Comparison of ENCODE assay signal across 18 cellular contexts in the genomic region with DNA sequence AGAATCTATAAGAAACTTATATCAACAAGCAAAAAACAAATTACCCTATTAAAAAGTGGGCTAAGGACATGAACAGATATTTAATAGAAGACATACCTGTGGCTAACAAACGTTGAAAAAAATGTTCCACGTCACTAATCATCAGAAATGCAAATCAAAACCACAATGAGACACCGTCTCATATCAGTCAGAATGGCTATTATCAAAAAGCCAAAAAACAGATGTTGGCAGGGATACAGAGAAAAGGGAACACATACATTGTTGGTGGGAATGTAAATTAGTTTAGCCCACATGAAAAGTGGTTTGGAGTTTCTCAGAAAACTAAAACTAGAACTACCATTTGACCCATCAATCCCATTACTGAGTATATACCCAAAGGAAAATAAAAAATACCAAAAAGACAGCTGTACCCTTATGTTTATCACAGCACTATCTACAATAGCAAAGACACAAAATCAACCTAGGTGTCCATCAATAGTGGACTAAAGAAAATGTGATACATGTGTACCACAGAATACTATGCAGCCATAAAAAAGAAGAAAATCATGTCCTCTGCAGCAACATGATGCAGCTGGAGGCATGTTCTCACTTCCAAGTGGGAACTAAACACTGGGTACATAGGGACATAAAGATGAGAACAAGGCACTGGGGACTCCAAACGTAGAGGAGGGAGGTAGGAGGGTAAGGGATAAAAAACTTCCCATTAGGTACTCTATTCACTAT.
DNase-seq lines count a peak whose midpoint lies in the region; ATAC-seq and TF ChIP-seq lines count a peak whose summit lies in the region.
"Had no signal": no experiment of that assay in that cellular context is flagged by ENCODE, and none has a peak within 500 bp of the region (broad histone marks: within the 10 kb centered on the region; RNA-seq: fewer than 3 reads in every experiment).

No MANE protein-coding gene starts in this region.

- intact Hi-C loops in activated CD8-positive, alpha-beta T cell treated with anti-CD3 and anti-CD28 coated beads for 36 hours (cut with micrococcal nuclease), result no loop called here
- intact Hi-C loops in body of pancreas (cut with DNase I), result no loop called here

- H3K9me3 Mint-ChIP-seq in activated CD8-positive, alpha-beta T cell treated with anti-CD3 and anti-CD28 coated beads for 36 hours, result peaks cover 2% of the 10 kb centered on the region
- H3K9me3 Mint-ChIP-seq: CD8-positive, alpha-beta memory T cell had no signal

- no peak for DNase-seq in activated CD4-positive, CD25-positive, alpha-beta regulatory T cell treated with anti-CD3 and anti-CD28 coated beads, Interleukin-2, amount 50 U/mL, for 72 hours
- peak; percentile 55 for DNase-seq in NCI-H526 treated with DMSO at 0.1 percent for 48 hours (lab: John Stamatoyannopoulos, UW)
- DNase-seq in activated CD8-positive, alpha-beta T cell treated with anti-CD3 and anti-CD28 coated beads for 36 hours, result no peak
- DNase-seq in substantia nigra (lab: John Stamatoyannopoulos, UW), result no peak
- DNase-seq in T-helper 2 cell, result no peak
- DNase-seq in body of pancreas, result no peak
- DNase-seq: amniotic stem cell; CD8-positive, alpha-beta memory T cell; GF-D8; H7; mesenchymal stem cell; NCI-H2081 treated with DMSO at 0.1 percent for 48 hours; testis had no signal

- no peaks in the 10 kb centered on the region for H3K9me3 ChIP-seq in body of pancreas
- H3K9me3 ChIP-seq: testis had no signal

- no peak for TF ChIP-seq CTCF in activated CD8-positive, alpha-beta T cell treated with anti-CD3 and anti-CD28 coated beads for 36 hours (IDR thresholded peaks at IDR 0.05)
- TF ChIP-seq CTCF in body of pancreas (IDR thresholded peaks at IDR 0.05), result no peak

- H3K4me3 Mint-ChIP-seq in activated CD8-positive, alpha-beta T cell treated with anti-CD3 and anti-CD28 coated beads for 36 hours, result no peak overlapping the region
- H3K4me3 Mint-ChIP-seq: CD8-positive, alpha-beta memory T cell; dendritic cell treated with granulocyte-macrophage colony-stimulating factor and Interleukin-4, amounts not matched to agents 40 ng/mL and 50 ng/mL, for 4 days had no signal

- H3K4me1 ChIP-seq in body of pancreas, result no peaks in the 10 kb centered on the region
- H3K4me1 ChIP-seq: testis had no signal

- ATAC-seq in activated CD4-positive, CD25-positive, alpha-beta regulatory T cell treated with anti-CD3 and anti-CD28 coated beads, Interleukin-2, amount 50 U/mL, for 24 hours, result peak; percentile 21 to 69
- ATAC-seq in HG02981 (IDR thresholded peaks at IDR 0.05; ENCODE audit: unreplicated experiment) (peak; percentile 68), body of pancreas (no peak)
- no peak for ATAC-seq in activated CD8-positive, alpha-beta T cell treated with anti-CD3 and anti-CD28 coated beads for 36 hours

- WGBS in body of pancreas, 2 donors, result 75 to 82% methylated on average over 4 of the region's 4 CpGs

- H3K27ac ChIP-seq in substantia nigra (ENCODE audit: low read depth, low read length, poor library complexity, severe bottlenecking) (no peak overlapping the region), body of pancreas (no peak overlapping the region)
- H3K27ac ChIP-seq: 22Rv1, testis had no signal

- no peaks in the 10 kb centered on the region for H3K27me3 ChIP-seq in body of pancreas
- H3K27me3 ChIP-seq: testis had no signal

- H3K36me3 ChIP-seq in body of pancreas (replicated peaks in 1 of 2; ENCODE audit: insufficient read depth in 1 of 2, low read depth in 2 of 2), result no peaks in the 10 kb centered on the region

- H3K27ac Mint-ChIP-seq in activated CD8-positive, alpha-beta T cell treated with anti-CD3 and anti-CD28 coated beads for 36 hours, result no peak overlapping the region
- H3K27ac Mint-ChIP-seq: dendritic cell treated with granulocyte-macrophage colony-stimulating factor and Interleukin-4, amounts not matched to agents 40 ng/mL and 50 ng/mL, for 4 days had no signal

- POLR2A ChIA-PET in activated CD8-positive, alpha-beta T cell treated with anti-CD3 and anti-CD28 coated beads for 36 hours (lab: Charles Lee), result no interaction called here

- H3K4me1 Mint-ChIP-seq in activated CD8-positive, alpha-beta T cell treated with anti-CD3 and anti-CD28 coated beads for 36 hours (ENCODE audit: low read depth), result peaks cover 23% of the 10 kb centered on the region

- CTCF ChIA-PET in activated CD8-positive, alpha-beta T cell treated with anti-CD3 and anti-CD28 coated beads for 36 hours (lab: Charles Lee), result interaction anchor here (1.5 kb wide), 1 partner anchor 25 kb away, joined by 3 read pairs; no protein-coding TSS in a partner anchor

- no peak for TF ChIP-seq POLR2A in body of pancreas (IDR thresholded peaks at IDR 0.05)

- no peaks in the 10 kb centered on the region for H3K27me3 Mint-ChIP-seq in activated CD8-positive, alpha-beta T cell treated with anti-CD3 and anti-CD28 coated beads for 36 hours
- H3K27me3 Mint-ChIP-seq: CD8-positive, alpha-beta memory T cell; dendritic cell treated with granulocyte-macrophage colony-stimulating factor and Interleukin-4, amounts not matched to agents 40 ng/mL and 50 ng/mL, for 4 days had no signal

- no peak overlapping the region for H3K4me3 ChIP-seq in body of pancreas
- H3K4me3 ChIP-seq: smooth muscle cell, testis had no signal

- peaks cover 10% of the 10 kb centered on the region for H3K36me3 Mint-ChIP-seq in activated CD8-positive, alpha-beta T cell treated with anti-CD3 and anti-CD28 coated beads for 36 hours (ENCODE audit: low read depth)

Comparison
In these comparisons a context has a peak if more than half of its experiments do, and no peak if none do; other contexts are left out.
1. ATAC-seq: peak in activated CD4-positive, CD25-positive, alpha-beta regulatory T cell treated with anti-CD3 and anti-CD28 coated beads, Interleukin-2, amount 50 U/mL, for 24 hours (2 of 2) and HG02981 (single experiment); none in activated CD8-positive, alpha-beta T cell treated with anti-CD3 and anti-CD28 coated beads for 36 hours (single experiment) and body of pancreas (single experiment).